ENCODE assay signal across 11 cellular contexts in genomic region chr12:85155791-85156190, GRCh38.
DNase-seq lines count a peak whose midpoint lies in the region; ATAC-seq, FAIRE-seq and TF ChIP-seq lines count a peak whose summit lies in the region.
"Had no signal": no experiment of that assay in that cellular context is flagged by ENCODE, and none has a peak within 500 bp of the region (broad histone marks: within the 10 kb centered on the region; RNA-seq: fewer than 3 reads in every experiment).

No MANE protein-coding gene starts in this region.

- H3K27ac ChIP-seq in A549: no peak overlapping the region
- H3K27ac ChIP-seq: right atrium auricular region, upper lobe of left lung had no signal

- TF ChIP-seq RAD21 in A549 (conservative IDR thresholded peaks at IDR 0.05 in 1 of 2, IDR thresholded peaks at IDR 0.05 in 1 of 2): peak; percentile 80 to 81

- no peak overlapping the region for H3K4me3 ChIP-seq in A549
- H3K4me3 ChIP-seq in fibroblast of mammary gland (ENCODE audit: control insufficient read depth, low read depth, low read length): no peak overlapping the region
- H3K4me3 ChIP-seq: right atrium auricular region, upper lobe of left lung had no signal

- H3K9me3 ChIP-seq in A549: no peaks in the 10 kb centered on the region
- H3K9me3 ChIP-seq: right atrium auricular region, upper lobe of left lung had no signal

- peak in 1 of 2 experiments; percentile 74 for DNase-seq in A549 (ENCODE audit: low read depth in 1 of 2, low spot score in 1 of 2)
- peak; percentile 39 for DNase-seq in HT-29 (ENCODE audit: low spot score)
- peak; percentile 54 for DNase-seq in OCI-M1 (lab: John Stamatoyannopoulos, UW)
- peak; percentile 18 for DNase-seq in fibroblast of mammary gland (ENCODE audit: low read depth)
- no peak for DNase-seq in activated CD8-positive, alpha-beta memory T cell treated with anti-CD3 and anti-CD28 coated beads for 24 hours
- DNase-seq in stimulated activated naive CD4-positive, alpha-beta T cell treated with Interleukin-2 at 50 U/mL for 16 hours (lab: John Stamatoyannopoulos, UW): no peak
- DNase-seq: DMS79, upper lobe of left lung had no signal

- H3K4me2 ChIP-seq in A549: peak overlapping the region; percentile 51; the same call in 2 of the 3 replicates

- CTCF ChIA-PET in A549 (lab: Yijun Ruan, JAX): interaction anchor here (0.6 to 2.4 kb wide), 14 partner anchors 8 to 297 kb away, joined by 3 to 12 read pairs (median 4); no protein-coding TSS in a partner anchor

- no peak for TF ChIP-seq POLR2A in A549 (IDR thresholded peaks at IDR 0.05; ENCODE audit: low read length)

- peak; percentile 56 for FAIRE-seq in A549 (lab: Jason Lieb, UNC)

- TF ChIP-seq EP300 in A549 (IDR thresholded peaks at IDR 0.05): no peak

- TF ChIP-seq CTCF in A549 (IDR thresholded peaks at IDR 0.05): peak; percentile 60
- TF ChIP-seq CTCF in fibroblast of mammary gland (conservative IDR thresholded peaks at IDR 0.05; ENCODE audit: control insufficient read depth, insufficient read depth, low read depth, low read length): peak; percentile 15

- POLR2A ChIA-PET in A549 (lab: Yijun Ruan, JAX): interaction anchor here (0.5 kb wide), 1 partner anchor 269 kb away, joined by 3 read pairs; no protein-coding TSS in a partner anchor

- 2% methylated on average over 2 of the region's 2 CpGs for WGBS in A549 (ENCODE audit: missing lambda C conversion rate)

- no peaks in the 10 kb centered on the region for H3K4me1 ChIP-seq in A549
- H3K4me1 ChIP-seq: right atrium auricular region, upper lobe of left lung had no signal

- peak; percentile 68 to 84; a peak in 5 of 6 replicates for ATAC-seq in A549
- ATAC-seq in HG03469 (IDR thresholded peaks at IDR 0.05; ENCODE audit: unreplicated experiment): no peak
- no peak for ATAC-seq in HG02798 (IDR thresholded peaks at IDR 0.05; ENCODE audit: poor library complexity, unreplicated experiment)

TF ChIP-seq in A549, 52 proteins besides CTCF, POLR2A, EP300 and RAD21:
- TF ChIP-seq HOXB13 (CRISPR knock-in tag; IDR thresholded peaks at IDR 0.05; ENCODE audit: low read depth) (0 out of 2 replicates have a peak, but pooled peaks have one; percentile 20), E2F6 (IDR thresholded peaks at IDR 0.05; ENCODE audit: borderline replicate concordance, low read depth) (no peak), SMC3 (IDR thresholded peaks at IDR 0.05) (peak; percentile 63)

Comparison
In these comparisons a context has a peak if more than half of its experiments do, and no peak if none do; other contexts are left out.
1. ATAC-seq: peak in A549 (2 of 2); none in HG03469 (single experiment) and HG02798 (single experiment).
2. DNase-seq: peak in HT-29 (single experiment), OCI-M1 (single experiment) and fibroblast of mammary gland (single experiment); none in activated CD8-positive, alpha-beta memory T cell treated with anti-CD3 and anti-CD28 coated beads for 24 hours (single experiment) and stimulated activated naive CD4-positive, alpha-beta T cell treated with Interleukin-2 at 50 U/mL for 16 hours (single experiment).